In the genomic region with DNA sequence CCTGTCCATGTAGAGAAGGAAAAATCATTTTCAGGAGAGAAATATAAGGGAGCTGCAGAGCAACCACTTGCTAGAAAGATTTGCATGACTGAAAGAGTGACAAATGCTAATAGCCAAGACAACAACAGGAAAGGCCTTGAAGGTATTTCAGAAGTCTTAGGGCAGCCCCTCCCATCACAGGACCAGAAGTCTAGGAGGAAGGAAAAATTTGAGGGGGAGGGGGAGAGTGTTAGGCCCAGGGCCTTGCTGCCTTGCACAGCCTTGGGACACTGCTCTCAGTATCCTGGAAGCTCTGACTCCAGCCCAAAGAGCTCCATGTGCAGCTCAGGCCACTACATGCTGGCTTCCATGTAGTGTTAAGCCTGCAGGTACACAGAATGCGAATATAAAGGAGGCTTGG, we compare ENCODE assay signal across 2 cellular contexts.
TF ChIP-seq lines count a peak whose summit lies in the region.

No MANE protein-coding gene starts in this region.

TF ChIP-seq in H1, 55 proteins besides CTCF, POLR2A, EP300 and RAD21 (continued from another document):
- TF ChIP-seq PHF8 (conservative IDR thresholded peaks at IDR 0.05; ENCODE audit: low read depth, low read length): no peak
- TF ChIP-seq KDM4A (IDR thresholded peaks at IDR 0.05; ENCODE audit: low read depth, low read length, severe bottlenecking): no peak
- no peak for TF ChIP-seq RBBP5 (IDR thresholded peaks at IDR 0.05; ENCODE audit: borderline replicate concordance, low read depth, low read length)
- TF ChIP-seq ZNF274 (IDR thresholded peaks at IDR 0.05; ENCODE audit: borderline replicate concordance, extremely low read depth, low read length): no peak
- no peak for TF ChIP-seq SRF (IDR thresholded peaks at IDR 0.05; ENCODE audit: low read depth, low read length)
- no peak for TF ChIP-seq BACH1 (IDR thresholded peaks at IDR 0.05; ENCODE audit: low read length)
- no peak for TF ChIP-seq KDM5A (IDR thresholded peaks at IDR 0.05; ENCODE audit: low read length)
- no peak for TF ChIP-seq SUZ12 (IDR thresholded peaks at IDR 0.05; ENCODE audit: low read length)
- no peak for TF ChIP-seq SP1 (IDR thresholded peaks at IDR 0.05; ENCODE audit: low read depth, low read length)
- no peak for TF ChIP-seq GTF2F1 (IDR thresholded peaks at IDR 0.05; ENCODE audit: borderline replicate concordance, low read depth, low read length)
- no peak for TF ChIP-seq SP2 (IDR thresholded peaks at IDR 0.05; ENCODE audit: low read length)
- no peak for TF ChIP-seq TBP (IDR thresholded peaks at IDR 0.05; ENCODE audit: low read depth, low read length)
- TF ChIP-seq EZH2 (IDR thresholded peaks at IDR 0.05; ENCODE audit: low read depth, low read length, severe bottlenecking): no peak
- TF ChIP-seq CREB1 (IDR thresholded peaks at IDR 0.05): no peak

TF ChIP-seq in GM12891, 5 proteins besides CTCF, POLR2A, EP300 and RAD21 (continued from another document):
- TF ChIP-seq PAX5 (IDR thresholded peaks at IDR 0.05; ENCODE audit: insufficient read depth, low read length, severe bottlenecking): no peak
TF ChIP-seq in GM12891: peak in this region for 0.
